ENCODE assay signal across 11 cellular contexts in the genomic region with DNA sequence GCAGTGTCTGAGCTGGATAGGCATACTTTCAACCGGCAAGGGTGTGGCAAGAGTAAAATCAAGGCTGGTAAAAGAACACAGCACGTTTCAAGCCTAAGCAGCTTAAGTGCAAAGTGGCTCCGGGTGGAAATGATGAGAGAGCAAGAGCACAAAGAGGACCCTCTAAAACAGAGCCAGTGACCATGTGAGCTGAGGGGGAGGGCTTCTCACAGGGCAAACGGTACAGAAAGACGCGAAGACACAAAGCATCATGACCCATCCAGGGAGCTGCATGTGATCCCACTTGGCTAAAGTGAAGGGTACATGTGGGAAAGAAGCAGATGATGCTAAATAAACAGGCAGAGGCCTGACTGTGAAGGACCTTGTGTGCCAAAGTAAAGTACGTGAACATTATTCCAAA. TPM values are rescaled to one million over a fixed set of nuclear protein-coding genes. Genes with fewer than 3 reads are reported as not detected.
DNase-seq lines count a peak whose midpoint lies in the region; ATAC-seq, FAIRE-seq and TF ChIP-seq lines count a peak whose summit lies in the region.
"Had no signal": no experiment of that assay in that cellular context is flagged by ENCODE, and none has a peak within 500 bp of the region (broad histone marks: within the 10 kb centered on the region; RNA-seq: fewer than 3 reads in every experiment).

No MANE protein-coding gene starts in this region.

- POLR2A ChIA-PET in H1 (lab: Charles Lee; ENCODE audit: partially characterized antibody): interaction anchor here (0.9 to 1.5 kb wide), 3 partner anchors 11 to 64 kb away, joined by 3 to 4 read pairs (median 3); no protein-coding TSS in a partner anchor

- H3K4me1 Mint-ChIP-seq in stimulated activated memory B cell treated with anti-CD40 and anti-IgM and Interleukin-4, amounts not matched to agents 10 μg/mL and 1 μg/mL and 100 μg/mL, for 72 hours: peaks cover 5% of the 10 kb centered on the region

- H3K23me2 ChIP-seq in H1 (ENCODE audit: low read depth, low read length): no peaks in the 10 kb centered on the region

- intact Hi-C loops in esophagus muscularis mucosa (cut with DNase I): no loop called here

- no peak overlapping the region for H3K4me3 Mint-ChIP-seq in stimulated activated memory B cell treated with anti-CD40 and anti-IgM and Interleukin-4, amounts not matched to agents 10 μg/mL and 1 μg/mL and 100 μg/mL, for 72 hours

- no peak overlapping the region for H3K4ac ChIP-seq in H1 (replicated peaks; ENCODE audit: insufficient read length, low read depth, low read length)

- TF ChIP-seq CTCF in H1 (IDR thresholded peaks at IDR 0.05; ENCODE audit: control extremely low read depth in 1 of 3, insufficient read depth in 1 of 3, low read depth in 1 of 3, low read length in 3 of 3): no peak
- no peak for TF ChIP-seq CTCF in esophagus muscularis mucosa (IDR thresholded peaks at IDR 0.05)

- H2BK20ac ChIP-seq in H1 (ENCODE audit: low read length): no peak overlapping the region

- no peak overlapping the region for H4K5ac ChIP-seq in H1 (ENCODE audit: insufficient read length, low read depth, low read length)

- no peak for TF ChIP-seq EP300 in H1 (IDR thresholded peaks at IDR 0.05; ENCODE audit: borderline replicate concordance in 1 of 2, low read depth in 2 of 2, low read length in 2 of 2)
- no peak for TF ChIP-seq EP300 in esophagus muscularis mucosa (IDR thresholded peaks at IDR 0.05)

- H2AFZ ChIP-seq in ACC112 (ENCODE audit: low read length, unreplicated experiment): no peak overlapping the region
- no peak overlapping the region for H2AFZ ChIP-seq in Karpas-422 (ENCODE audit: low read length)
- no peak overlapping the region for H2AFZ ChIP-seq in H1 (ENCODE audit: low read length)

- H2BK15ac ChIP-seq in H1 (ENCODE audit: low read length): no peak overlapping the region

- no peak for FAIRE-seq in H1 (lab: Jason Lieb, UNC)

- H4K8ac ChIP-seq in H1 (ENCODE audit: extremely low read depth, insufficient read depth, low read length): no peak overlapping the region

- H3K36me3 ChIP-seq in ACC112 (ENCODE audit: insufficient read depth, low read length) (no peaks in the 10 kb centered on the region; the same call in 1 of the 2 replicates), Karpas-422 (ENCODE audit: insufficient read depth, low read length) (no peaks in the 10 kb centered on the region), H1 (ENCODE audit: control insufficient read depth in 2 of 4, insufficient read depth in 4 of 4, low read length in 3 of 4) (no peaks in the 10 kb centered on the region), mesodermal cell (ENCODE audit: control insufficient read depth, insufficient read depth, low read length) (no peaks in the 10 kb centered on the region), esophagus muscularis mucosa (peaks cover 0 to 16% (median 4%) of the 10 kb centered on the region in 4 donors)

- H3K14ac ChIP-seq in H1 (ENCODE audit: insufficient read length): no peak overlapping the region

- H3K27ac ChIP-seq in ACC112 (ENCODE audit: low read depth, low read length) (peak overlapping the region; percentile 76), Karpas-422 (ENCODE audit: low read length) (0 out of 2 replicates have a peak overlapping the region, but pooled peaks have one; percentile 69), H1 (ENCODE audit: low read depth, low read length) (no peak overlapping the region; the same call in 1 of the 2 replicates), mesodermal cell (ENCODE audit: low read depth, low read length, severe bottlenecking) (peak overlapping the region; percentile 68), esophagus muscularis mucosa (replicated peaks in 1 of 4) (peak overlapping the region in 1 of 4 donors; percentile 22)
- H3K27ac ChIP-seq: Peyer's patch had no signal

- no peak overlapping the region for H3K23ac ChIP-seq in H1 (ENCODE audit: insufficient read length)

- DNase-seq in Karpas-422 (peak; percentile 7), H1 (ENCODE audit: low read depth in 1 of 2, low spot score in 2 of 2) (no peak), NCI-H2196 treated with DMSO at 0.1 percent for 48 hours (lab: John Stamatoyannopoulos, UW; ENCODE audit: unreplicated experiment) (no peak), esophagus muscularis mucosa (ENCODE audit: extremely low spot score) (no peak), UCSD-AML1 (lab: John Stamatoyannopoulos, UW; ENCODE audit: unreplicated experiment) (no peak)
- DNase-seq: activated T-cell treated with anti-CD3 and anti-CD28 coated beads for 4 hours, NCI-H1930, Peyer's patch had no signal

- H3K79me2 ChIP-seq in ACC112 (ENCODE audit: control insufficient read depth, insufficient read depth, low read length, unreplicated experiment) (peaks cover 65% of the 10 kb centered on the region), Karpas-422 (ENCODE audit: low read length) (peaks cover 67% of the 10 kb centered on the region), H1 (ENCODE audit: control insufficient read depth in 1 of 2, insufficient read depth in 2 of 2, low read length in 2 of 2) (peaks cover 4 to 43% of the 10 kb centered on the region in 2 experiments; a peak in 2 of 4 replicates)

- CTCF ChIA-PET in H1 (lab: Charles Lee; ENCODE audit: partially characterized antibody): interaction anchor here (1.0 to 2.5 kb wide), 9 partner anchors 18 to 94 kb away, joined by 3 to 13 read pairs (median 4); a partner anchor contains a TSS

- H2BK5ac ChIP-seq in H1 (ENCODE audit: low read depth, low read length): no peak overlapping the region

- H4K20me1 ChIP-seq in Karpas-422 (ENCODE audit: insufficient read depth, low read depth, low read length) (no peaks in the 10 kb centered on the region), H1 (replicated peaks in 1 of 2; ENCODE audit: control insufficient read depth in 1 of 2, insufficient read depth in 2 of 2, low read length in 2 of 2) (no peaks in the 10 kb centered on the region)

- H3K27me3 ChIP-seq in ACC112 (ENCODE audit: insufficient read depth, low read length): no peaks in the 10 kb centered on the region
- H3K27me3 ChIP-seq in Karpas-422 (ENCODE audit: low read length): no peaks in the 10 kb centered on the region
- H3K27me3 ChIP-seq in H1 (replicated peaks in 1 of 4; ENCODE audit: control insufficient read depth in 3 of 4, extremely low read depth in 1 of 4, insufficient read depth in 3 of 4, low read length in 3 of 4): no peaks in the 10 kb centered on the region
- no peaks in the 10 kb centered on the region for H3K27me3 ChIP-seq in esophagus muscularis mucosa
- H3K27me3 ChIP-seq: Peyer's patch had no signal

- H3K18ac ChIP-seq in H1 (ENCODE audit: extremely low read depth, low read length): no peak overlapping the region

- no peaks in the 10 kb centered on the region for H3K9me2 ChIP-seq in Karpas-422 (replicated peaks; ENCODE audit: insufficient read depth, low read length)

- H2BK120ac ChIP-seq in H1 (replicated peaks; ENCODE audit: low read depth, low read length): no peak overlapping the region

- TF ChIP-seq POLR2A in H1 (IDR thresholded peaks at IDR 0.05; ENCODE audit: control extremely low read depth in 1 of 2, low read depth in 2 of 2, low read length in 2 of 2) (no peak), esophagus muscularis mucosa (IDR thresholded peaks at IDR 0.05; ENCODE audit: low read depth) (no peak)

- H3K27me3 Mint-ChIP-seq in stimulated activated memory B cell treated with anti-CD40 and anti-IgM and Interleukin-4, amounts not matched to agents 10 μg/mL and 1 μg/mL and 100 μg/mL, for 72 hours: no peaks in the 10 kb centered on the region

- H3K27ac Mint-ChIP-seq in stimulated activated memory B cell treated with anti-CD40 and anti-IgM and Interleukin-4, amounts not matched to agents 10 μg/mL and 1 μg/mL and 100 μg/mL, for 72 hours: no peak overlapping the region

- peak overlapping the region; percentile 79; the same call in 1 of the 2 replicates for H2AK5ac ChIP-seq in H1 (ENCODE audit: low read depth, low read length)

- no peak for TF ChIP-seq RAD21 in H1 (IDR thresholded peaks at IDR 0.05 in 1 of 2, conservative IDR thresholded peaks at IDR 0.05 in 1 of 2; ENCODE audit: low read depth in 2 of 2, low read length in 2 of 2)

- WGBS in H1 (ENCODE audit: extremely low coverage in 1 of 2, insufficient coverage in 1 of 2, insufficient read length in 1 of 2, insufficient replicate concordance in 2 of 2, low coverage in 1 of 2, low lambda C conversion rate in 2 of 2, missing lambda C conversion rate in 1 of 2), 2 experiments: 78% methylated on average over 7 of the region's 7 CpGs; no CpG with 5 or more reads in 1 of the 2 experiments
- WGBS in mesodermal cell (ENCODE audit: insufficient coverage in 2 of 2), 2 experiments: 55 to 57% methylated on average over 7 of the region's 7 CpGs
- 64% methylated on average over 7 of the region's 7 CpGs for WGBS in esophagus muscularis mucosa

- no peak for ATAC-seq in stimulated activated memory B cell treated with anti-CD40 and anti-IgM and Interleukin-4, amounts not matched to agents 10 μg/mL and 1 μg/mL and 100 μg/mL, for 72 hours

- H3K4me1 ChIP-seq in ACC112 (ENCODE audit: control insufficient read depth, insufficient read depth, low read length, unreplicated experiment): peaks cover 45% of the 10 kb centered on the region
- peaks cover 53% of the 10 kb centered on the region for H3K4me1 ChIP-seq in Karpas-422 (ENCODE audit: low read length)
- H3K4me1 ChIP-seq in H1 (replicated peaks in 1 of 4; ENCODE audit: control insufficient read depth in 3 of 4, insufficient read depth in 4 of 4, low read length in 3 of 4): peaks cover 2 to 6% (median 3%) of the 10 kb centered on the region in 4 experiments; a peak in 4 of 7 replicates
- H3K4me1 ChIP-seq in mesodermal cell (ENCODE audit: control insufficient read depth, insufficient read depth, low read length, poor library complexity, severe bottlenecking): peaks cover 25% of the 10 kb centered on the region
- H3K4me1 ChIP-seq in esophagus muscularis mucosa: peaks cover 51 to 97% (median 65%) of the 10 kb centered on the region in 4 donors

- H3K9me3 ChIP-seq in Karpas-422 (ENCODE audit: low read length) (no peaks in the 10 kb centered on the region), H1 (ENCODE audit: insufficient read depth in 2 of 2, low read depth in 1 of 2, low read length in 1 of 2) (no peaks in the 10 kb centered on the region), mesodermal cell (ENCODE audit: control insufficient read depth, low read length) (no peaks in the 10 kb centered on the region), esophagus muscularis mucosa (no peaks in the 10 kb centered on the region)
- H3K9me3 ChIP-seq: Peyer's patch had no signal

- no peaks in the 10 kb centered on the region for H3K36me3 Mint-ChIP-seq in stimulated activated memory B cell treated with anti-CD40 and anti-IgM and Interleukin-4, amounts not matched to agents 10 μg/mL and 1 μg/mL and 100 μg/mL, for 72 hours

- H3K4me2 ChIP-seq in Karpas-422 (ENCODE audit: low read depth, low read length, poor library complexity, severe bottlenecking): no peak overlapping the region
- no peak overlapping the region; a peak in 1 of 4 replicates for H3K4me2 ChIP-seq in H1 (ENCODE audit: insufficient read depth in 1 of 2, low read depth in 2 of 2, low read length in 2 of 2)

- H3K9ac ChIP-seq in Karpas-422 (ENCODE audit: low read length) (no peak overlapping the region), H1 (replicated peaks in 1 of 4; ENCODE audit: extremely low read depth in 1 of 4, low read depth in 3 of 4, low read length in 3 of 4) (no peak overlapping the region)

- no peaks in the 10 kb centered on the region for H3K9me3 Mint-ChIP-seq in stimulated activated memory B cell treated with anti-CD40 and anti-IgM and Interleukin-4, amounts not matched to agents 10 μg/mL and 1 μg/mL and 100 μg/mL, for 72 hours

- H2BK12ac ChIP-seq in H1 (ENCODE audit: low read depth, low read length): no peak overlapping the region

- H3K4me3 ChIP-seq in ACC112 (ENCODE audit: low read depth, low read length) (peak overlapping the region; percentile 37; the same call in 1 of the 2 replicates), Karpas-422 (ENCODE audit: low read length) (no peak overlapping the region), H1 (ENCODE audit: extremely low read depth in 1 of 4, insufficient read depth in 2 of 4, low read depth in 3 of 4, low read length in 4 of 4) (no peak overlapping the region), mesodermal cell (ENCODE audit: extremely low read depth, insufficient read depth, low read length, poor library complexity, severe bottlenecking) (no peak overlapping the region), esophagus muscularis mucosa (peak overlapping the region in 2 of 4 donors; percentile 2 to 25)
- H3K4me3 ChIP-seq: Peyer's patch had no signal

- no peak overlapping the region for H4K91ac ChIP-seq in H1 (replicated peaks; ENCODE audit: insufficient read length, low read length)

- H3K56ac ChIP-seq in H1 (replicated peaks; ENCODE audit: insufficient read length, low read depth, low read length): no peak overlapping the region

- no peaks in the 10 kb centered on the region for H3K79me1 ChIP-seq in H1 (ENCODE audit: low read depth, low read length)

RNA-seq across cellular contexts. Expression of a gene that starts 25.7 kb away (rescaled TPM):
- 22.9 and 28.3 TPM in 2 replicates for total RNA-seq in Karpas-422 (2014; rRNA removed; shearing (Covaris generic); ENCODE audit: low replicate concordance)
- total RNA-seq in H1 (2021; fragmentation: NEBNext Ultra II Directional; extraction: Animal tissue kit (Norgen Biotek cat#: 25700)): 40.4 and 41.0 TPM in 2 replicates
- polyA plus RNA-seq in H1 (2011; rRNA removed): 9.3 and 14.3 TPM in 2 replicates
- polyA plus RNA-seq in H1 (2011; cell fraction: cytosol; rRNA removed): 16.1 TPM
- 6.4 TPM for polyA plus RNA-seq in H1 (2011; cell fraction: nucleus; rRNA removed)
- polyA plus RNA-seq in H1 (2012, experiment 1 of 2): 31.8 to 41.6 TPM (median 34.6 TPM) in 4 replicates
- polyA plus RNA-seq in H1 (2012, experiment 2 of 2): 4.5 TPM
- polyA plus RNA-seq in H1 (2013, experiment 1 of 2): 30.0 TPM
- polyA plus RNA-seq in H1 (2013, experiment 2 of 2): 31.7 TPM
- 14.7 and 18.2 TPM in 2 replicates for polyA minus RNA-seq in H1 (2011; rRNA and poly(A)+ RNA removed)
- polyA minus RNA-seq in H1 (2011; cell fraction: cytosol; rRNA and poly(A)+ RNA removed): 10.3 TPM
- polyA minus RNA-seq in H1 (2011; cell fraction: nucleus; rRNA and poly(A)+ RNA removed): 10.6 TPM
- polyA plus RNA-seq in mesodermal cell (2013, experiment 1 of 2): 19.1 TPM
- polyA plus RNA-seq in mesodermal cell (2013, experiment 2 of 2): 18.8 TPM
- 100 to 1,000 TPM; 477 to 689 (median 593) TPM for total RNA-seq in esophagus muscularis mucosa

Comparison
In these comparisons a context has a peak if more than half of its experiments do, and no peak if none do; other contexts are left out.
1. RNA of a gene that starts 25.7 kb away (total RNA-seq): 477 to 689 TPM in esophagus muscularis mucosa; 40.4 to 41.0 TPM in H1 and 22.9 to 28.3 TPM in Karpas-422; every median in the first group is over 10 times any median in the second.